Comparison of ENCODE assay signal across 8 cellular contexts in the genomic region with DNA sequence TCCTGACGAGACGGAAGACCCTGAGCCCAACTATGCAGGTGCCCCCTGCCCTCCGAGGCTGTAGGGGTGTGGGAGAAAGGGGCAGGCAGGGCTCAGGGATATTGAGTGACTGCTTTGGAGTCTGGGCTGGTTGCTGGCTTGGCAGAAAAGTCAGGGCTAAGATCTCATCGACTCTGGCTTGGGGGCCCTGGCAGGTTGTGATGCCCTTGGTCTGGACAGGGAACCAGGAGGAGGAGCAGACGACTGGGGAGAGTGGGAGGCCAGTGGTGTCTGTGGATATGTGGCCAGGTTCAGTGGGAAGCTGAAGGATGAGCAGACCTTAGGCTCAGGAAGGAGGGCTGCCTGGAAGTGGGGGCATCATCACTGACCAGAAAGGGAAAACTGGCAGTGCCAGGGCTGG. TPM values are rescaled to one million over a fixed set of nuclear protein-coding genes. Genes with fewer than 3 reads are reported as not detected.
"Had no signal": no experiment of that assay in that cellular context is flagged by ENCODE, and none has a peak within 500 bp of the region (broad histone marks: within the 10 kb centered on the region; RNA-seq: fewer than 3 reads in every experiment).

No MANE protein-coding gene starts in this region.

RNA-seq across cellular contexts. Expression of a gene that starts 9.8 kb away (rescaled TPM):
- total RNA-seq: lung microvascular endothelial cell, myocyte, occipital lobe, osteocyte, progenitor cell of endocrine pancreas, pulmonary artery endothelial cell, suprapubic skin had no signal
- polyA plus RNA-seq: neural cell had no signal
